Comparison of ENCODE assay signal across 7 cellular contexts in genomic region chr12:57545809-57546437, GRCh38. TPM values are rescaled to one million over a fixed set of nuclear protein-coding genes. Genes with fewer than 3 reads are reported as not detected.
DNase-seq lines count a peak whose midpoint lies in the region; ATAC-seq, FAIRE-seq and TF ChIP-seq lines count a peak whose summit lies in the region.

No MANE protein-coding gene starts in this region.

- DNase-seq in GM12891 (ENCODE audit: insufficient read length, low spot score) (no peak), RCC 7860 (ENCODE audit: low spot score) (peak; percentile 18), fibroblast of mammary gland (ENCODE audit: low read depth) (no peak), gastrocnemius medialis (peak in 1 of 2 donors; percentile 75), C1 segment of cervical spinal cord (lab: John Stamatoyannopoulos, UW) (no peak), inferior parietal cortex (ENCODE audit: extremely low spot score) (no peak)

- ATAC-seq in gastrocnemius medialis (peak; percentile 38 to 45), HG02678 (IDR thresholded peaks at IDR 0.05; ENCODE audit: unreplicated experiment) (no peak)

- in situ Hi-C loops in gastrocnemius medialis (cut with MboI; ENCODE audit: low sequenced_read_pairs in 4 of 4): no loop called here

- no peaks in the 10 kb centered on the region for H3K9me3 ChIP-seq in gastrocnemius medialis

- FAIRE-seq in GM12891 (lab: Jason Lieb, UNC): no peak
- FAIRE-seq in RCC 7860 (lab: Jason Lieb, UNC): no peak

- peaks cover 17 to 26% (median 21%) of the 10 kb centered on the region in 3 donors for H3K27me3 ChIP-seq in gastrocnemius medialis

- peaks cover 0 to 18% of the 10 kb centered on the region in 2 donors for H3K36me3 ChIP-seq in gastrocnemius medialis

- H3K4me1 ChIP-seq in gastrocnemius medialis: peaks cover 18 to 19% of the 10 kb centered on the region in 2 donors

- TF ChIP-seq CTCF in fibroblast of mammary gland (conservative IDR thresholded peaks at IDR 0.05; ENCODE audit: control insufficient read depth, insufficient read depth, low read depth, low read length) (no peak), gastrocnemius medialis (IDR thresholded peaks at IDR 0.05 in 4 of 5, conservative IDR thresholded peaks at IDR 0.05 in 1 of 5) (no peak)

- intact Hi-C loops in gastrocnemius medialis (cut with DNase I; ENCODE audit: low total_unique reads): loop anchor here (1.0 to 2.0 kb wide), 2 partner anchors 24 to 57 kb away; partner anchors contain the start of genes MARS1 and MBD6

- TF ChIP-seq POLR2A in GM12891 (IDR thresholded peaks at IDR 0.05; ENCODE audit: low read depth, low read length) (0 out of 2 replicates have a peak, but pooled peaks have one; percentile 41), gastrocnemius medialis (IDR thresholded peaks at IDR 0.05) (no peak)

- peak overlapping the region; percentile 73 for H3K4me3 ChIP-seq in fibroblast of mammary gland (ENCODE audit: control insufficient read depth, low read depth, low read length)
- peak overlapping the region; percentile 76 to 95 (median 91) for H3K4me3 ChIP-seq in gastrocnemius medialis

- peak overlapping the region; percentile 87 to 94 (median 91) for H3K27ac ChIP-seq in gastrocnemius medialis

TF ChIP-seq in GM12891, 5 proteins besides CTCF, POLR2A, EP300 and RAD21:
- TF ChIP-seq POLR2AphosphoS5 (IDR thresholded peaks at IDR 0.05; ENCODE audit: low read depth, low read length) (no peak), TAF1 (IDR thresholded peaks at IDR 0.05; ENCODE audit: low read depth, low read length) (no peak), POU2F2 (IDR thresholded peaks at IDR 0.05; ENCODE audit: low read depth, low read length) (no peak), SPI1 (IDR thresholded peaks at IDR 0.05; ENCODE audit: low read depth, low read length) (no peak)
TF ChIP-seq in GM12891: peak in this region for 0.

RNA-seq across cellular contexts. Expression of gene DCTN2, which starts 1.1 kb away (rescaled TPM):
- polyA plus RNA-seq in GM12891 (2012; ENCODE audit: low read depth, missing spikeins): 79.2 TPM
- 100 to 1,000 TPM; 147 to 265 (median 177) TPM for total RNA-seq in gastrocnemius medialis

RNA-seq across cellular contexts. Expression of gene KIF5A, which starts 3.9 kb away (rescaled TPM):
- 0.18 TPM for polyA plus RNA-seq in GM12891 (2012; ENCODE audit: low read depth, missing spikeins)
- under 1 TPM in 2 of 4 donors, not detected in 2; 0.09 to 0.36 TPM for total RNA-seq in gastrocnemius medialis

RNA-seq across cellular contexts. Expression of gene MBD6, which starts 23.3 kb away (rescaled TPM):
- polyA plus RNA-seq in GM12891 (2012; ENCODE audit: low read depth, missing spikeins): 15.6 TPM
- total RNA-seq in gastrocnemius medialis: 10 to 100 TPM in 3 of 4 donors, 1 to 10 TPM in 1; 5.5 to 20.3 (median 12.9) TPM

RNA-seq across cellular contexts. Expression of gene DDIT3, which starts 25.6 kb away (rescaled TPM):
- polyA plus RNA-seq in GM12891 (2012; ENCODE audit: low read depth, missing spikeins): 22.7 TPM
- total RNA-seq in gastrocnemius medialis: 10 to 100 TPM; 11.8 to 46.4 (median 17.1) TPM

RNA-seq across cellular contexts. Expression of gene PIP4K2C, which starts 45.1 kb away (rescaled TPM):
- polyA plus RNA-seq in GM12891 (2012; ENCODE audit: low read depth, missing spikeins): 12.1 TPM
- total RNA-seq in gastrocnemius medialis: 10 to 100 TPM; 11.2 to 22.0 (median 14.6) TPM
